ENCODE assay signal across 8 cellular contexts in genomic region chr9:122931851-122932199, GRCh38. TPM values are rescaled to one million over a fixed set of nuclear protein-coding genes. Genes with fewer than 3 reads are reported as not detected.
DNase-seq lines count a peak whose midpoint lies in the region; ATAC-seq and TF ChIP-seq lines count a peak whose summit lies in the region.

No MANE protein-coding gene starts in this region.

- H3K4me1 Mint-ChIP-seq in brain, result peaks cover 36% of the 10 kb centered on the region

- no peak overlapping the region for H3K4me3 Mint-ChIP-seq in brain

- peak; percentile 17 for DNase-seq in AG08395 (ENCODE audit: low spot score)
- peak; percentile 52 to 55 for DNase-seq in lung microvascular endothelial cell (ENCODE audit: low read depth in 2 of 2)
- DNase-seq in NCI-H1092 treated with DMSO at 0.1 percent for 48 hours (lab: John Stamatoyannopoulos, UW), result no peak
- DNase-seq in NK-92 (lab: John Stamatoyannopoulos, UW; ENCODE audit: unreplicated experiment), result no peak
- no peak for DNase-seq in cerebellar nuclear complex (lab: John Stamatoyannopoulos, UW)

- H3K36me3 Mint-ChIP-seq in brain, result peaks cover 11% of the 10 kb centered on the region

- peak overlapping the region in 4 of 5 experiments; percentile 91 to 98 (median 94) for H3K27ac Mint-ChIP-seq in brain

- no peak for TF ChIP-seq CTCF in brain (conservative IDR thresholded peaks at IDR 0.05)

- peak; percentile 19 for ATAC-seq in HG03064 (IDR thresholded peaks at IDR 0.05; ENCODE audit: low read depth, unreplicated experiment)
- ATAC-seq in HG03196 (IDR thresholded peaks at IDR 0.05; ENCODE audit: unreplicated experiment), result no peak

- peaks cover 3% of the 10 kb centered on the region for H3K27me3 Mint-ChIP-seq in brain

- H3K9me3 Mint-ChIP-seq in brain, result no peaks in the 10 kb centered on the region

RNA-seq across cellular contexts. Expression of gene ZBTB26, which starts 0.5 kb away (rescaled TPM):
- 3.3 TPM for polyA plus RNA-seq in brain (ENCODE audit: insufficient read depth, low read depth, low replicate concordance)
- 2.0 and 3.0 TPM in 2 replicates for total RNA-seq in lung microvascular endothelial cell

RNA-seq across cellular contexts. Expression of gene RABGAP1, which starts 9.0 kb away (rescaled TPM):
- 34.8 TPM for polyA plus RNA-seq in brain (ENCODE audit: insufficient read depth, low read depth, low replicate concordance)
- 30.3 and 35.5 TPM in 2 replicates for total RNA-seq in lung microvascular endothelial cell

RNA-seq across cellular contexts. Expression of gene ZBTB6, which starts 18.7 kb away (rescaled TPM):
- polyA plus RNA-seq in brain (ENCODE audit: insufficient read depth, low read depth, low replicate concordance), result 6.2 TPM
- 9.2 and 14.3 TPM in 2 replicates for total RNA-seq in lung microvascular endothelial cell

RNA-seq across cellular contexts. Expression of gene RC3H2, which starts 26.7 kb away (rescaled TPM):
- polyA plus RNA-seq in brain (ENCODE audit: insufficient read depth, low read depth, low replicate concordance), result 12.4 TPM
- total RNA-seq in lung microvascular endothelial cell, result 48.6 and 85.1 TPM in 2 replicates

Comparison
In these comparisons a context has a peak if more than half of its experiments do, and no peak if none do; other contexts are left out.
1. DNase-seq: peak in AG08395 (single experiment) and lung microvascular endothelial cell (2 of 2); none in NCI-H1092 treated with DMSO at 0.1 percent for 48 hours (single experiment), NK-92 (single experiment) and cerebellar nuclear complex (0 of 2).